ENCODE assay signal across 8 cellular contexts in genomic region chr7:73557397-73558257, GRCh38. TPM values are rescaled to one million over a fixed set of nuclear protein-coding genes. Genes with fewer than 3 reads are reported as not detected.
A peak's percentile ranks its signal among the peaks of the same experiment; 100 is the strongest.
DNase-seq lines count a peak whose midpoint lies in the region; ATAC-seq and TF ChIP-seq lines count a peak whose summit lies in the region.

TSS of gene BCL7B (minus strand) at chr7:73557690. CDS start at chr7:73557578, 112 bp downstream.

- no peak for TF ChIP-seq EP300 in esophagus muscularis mucosa (IDR thresholded peaks at IDR 0.05)

- 31% methylated on average over 11 of the region's 83 CpGs for WGBS in esophagus muscularis mucosa

- H3K4me3 ChIP-seq in CD4-positive, CD25-positive, alpha-beta regulatory T cell (ENCODE audit: low read depth, low read length), result peak within 1 kb of the TSS; percentile 88
- peak within 1 kb of the TSS; percentile 85 to 98 (median 88) for H3K4me3 ChIP-seq in esophagus muscularis mucosa
- H3K4me3 ChIP-seq in muscle layer of duodenum (ENCODE audit: low read depth in 1 of 2, low read length in 2 of 2), result peak within 1 kb of the TSS; percentile 74 to 94

- H3K27me3 ChIP-seq in CD4-positive, CD25-positive, alpha-beta regulatory T cell (ENCODE audit: control insufficient read depth, insufficient read depth, low read length), result no peaks in the 10 kb centered on the region
- H3K27me3 ChIP-seq in esophagus muscularis mucosa (no peaks in the 10 kb centered on the region), muscle layer of duodenum (ENCODE audit: low read depth, low read length) (no peaks in the 10 kb centered on the region)

- H3K36me3 ChIP-seq in CD4-positive, CD25-positive, alpha-beta regulatory T cell (ENCODE audit: control insufficient read depth, insufficient read depth, low read length), result peaks cover 11% of the 10 kb centered on the region
- H3K36me3 ChIP-seq in esophagus muscularis mucosa, result peaks cover 0 to 24% (median 19%) of the 10 kb centered on the region in 4 donors
- peaks cover 3% of the 10 kb centered on the region in 2 donors for H3K36me3 ChIP-seq in muscle layer of duodenum (ENCODE audit: control insufficient read depth in 1 of 2, insufficient read depth in 2 of 2, low read length in 2 of 2)

- TF ChIP-seq POLR2A in esophagus muscularis mucosa (IDR thresholded peaks at IDR 0.05; ENCODE audit: low read depth), result peak; percentile 46

- peaks cover 22% of the 10 kb centered on the region for H3K4me1 ChIP-seq in CD4-positive, CD25-positive, alpha-beta regulatory T cell (ENCODE audit: control insufficient read depth, insufficient read depth, low read length, poor library complexity, severe bottlenecking)
- peaks cover 21 to 38% (median 37%) of the 10 kb centered on the region in 4 donors for H3K4me1 ChIP-seq in esophagus muscularis mucosa
- H3K4me1 ChIP-seq in muscle layer of duodenum (ENCODE audit: control insufficient read depth in 1 of 2, insufficient read depth in 2 of 2, low read length in 2 of 2), result peaks cover 6 to 32% of the 10 kb centered on the region in 2 donors

- H3K9me3 Mint-ChIP-seq in CD4-positive, CD25-positive, alpha-beta regulatory T cell, result peaks cover 0 to 1% (median 0%) of the 10 kb centered on the region in 7 donors
- H3K9me3 Mint-ChIP-seq in activated T-cell treated with anti-CD3 and anti-CD28 coated beads, Interleukin-2, amount 50 U/mL, for 4 hours, result no peaks in the 10 kb centered on the region

- intact Hi-C loops in esophagus muscularis mucosa (cut with DNase I), result loop anchor here (2.0 to 5.0 kb wide), 2 partner anchors 19 to 35 kb away; partner anchors contain the start of gene BAZ1B

- peak within 1 kb of the TSS; percentile 94 to 100 (median 96) for H3K4me3 Mint-ChIP-seq in CD4-positive, CD25-positive, alpha-beta regulatory T cell
- H3K4me3 Mint-ChIP-seq in activated T-cell treated with anti-CD3 and anti-CD28 coated beads, Interleukin-2, amount 50 U/mL, for 4 hours, result peak within 1 kb of the TSS; percentile 92

- peak within 1 kb of the TSS; percentile 99 for H3K27ac ChIP-seq in CD4-positive, CD25-positive, alpha-beta regulatory T cell (ENCODE audit: insufficient read depth, low read length, poor library complexity, severe bottlenecking)
- H3K27ac ChIP-seq in esophagus muscularis mucosa (replicated peaks in 1 of 4), result peak within 1 kb of the TSS; percentile 99 to 100 (median 100)
- H3K27ac ChIP-seq in muscle layer of duodenum (ENCODE audit: low read length), result peak within 1 kb of the TSS; percentile 92

- H3K9me3 ChIP-seq in CD4-positive, CD25-positive, alpha-beta regulatory T cell (ENCODE audit: control insufficient read depth in 2 of 2, low read length in 2 of 2), result no peaks in the 10 kb centered on the region
- H3K9me3 ChIP-seq in esophagus muscularis mucosa (no peaks in the 10 kb centered on the region), muscle layer of duodenum (ENCODE audit: control insufficient read depth in 1 of 2, low read length in 2 of 2) (no peaks in the 10 kb centered on the region)

- TF ChIP-seq CTCF in esophagus muscularis mucosa (IDR thresholded peaks at IDR 0.05), result no peak

- peaks cover 4% of the 10 kb centered on the region for H3K27me3 Mint-ChIP-seq in CD4-positive, CD25-positive, alpha-beta regulatory T cell
- no peaks in the 10 kb centered on the region for H3K27me3 Mint-ChIP-seq in activated T-cell treated with anti-CD3 and anti-CD28 coated beads, Interleukin-2, amount 50 U/mL, for 4 hours (ENCODE audit: low read depth)

- H3K4me1 Mint-ChIP-seq in CD4-positive, CD25-positive, alpha-beta regulatory T cell, result peaks cover 19 to 36% (median 28%) of the 10 kb centered on the region in 4 donors
- peaks cover 30% of the 10 kb centered on the region for H3K4me1 Mint-ChIP-seq in activated T-cell treated with anti-CD3 and anti-CD28 coated beads, Interleukin-2, amount 50 U/mL, for 4 hours (ENCODE audit: low read depth)

- peak within 1 kb of the TSS; percentile 96 to 98 (median 97) for H3K27ac Mint-ChIP-seq in CD4-positive, CD25-positive, alpha-beta regulatory T cell

- peak; percentile 72 to 83 (median 81) for DNase-seq in CD4-positive, CD25-positive, alpha-beta regulatory T cell
- DNase-seq in OCI-M1 (lab: John Stamatoyannopoulos, UW) (peak; percentile 85), esophagus muscularis mucosa (ENCODE audit: extremely low spot score) (peak; percentile 92)
- DNase-seq in activated T-cell treated with anti-CD3 and anti-CD28 coated beads, Interleukin-2, amount 50 U/mL, for 4 hours, result peak; percentile 73
- peak; percentile 45 for DNase-seq in stimulated activated CD8-positive, alpha-beta memory T cell treated with anti-CD3 and anti-CD28 coated beads, Interleukin-7, amount 100 ng/mL, for 24 hours (ENCODE audit: low read depth)

- H3K36me3 Mint-ChIP-seq in CD4-positive, CD25-positive, alpha-beta regulatory T cell, result peaks cover 3% of the 10 kb centered on the region
- H3K36me3 Mint-ChIP-seq in activated T-cell treated with anti-CD3 and anti-CD28 coated beads, Interleukin-2, amount 50 U/mL, for 4 hours (ENCODE audit: insufficient read depth), result peaks cover 7% of the 10 kb centered on the region

- peak; percentile 48 to 56 for ATAC-seq in CD4-positive, CD25-positive, alpha-beta regulatory T cell (ENCODE audit: low read depth in 2 of 2)
- ATAC-seq in GM19324 (IDR thresholded peaks at IDR 0.05; ENCODE audit: low FRiP score, unreplicated experiment), result peak; percentile 68
- peak; percentile 28 for ATAC-seq in HG03469 (IDR thresholded peaks at IDR 0.05; ENCODE audit: unreplicated experiment)
- ATAC-seq in activated T-cell treated with anti-CD3 and anti-CD28 coated beads, Interleukin-2, amount 50 U/mL, for 4 hours, result peak; percentile 73 to 74

RNA-seq across cellular contexts. Expression of gene BCL7B, which starts in this region (rescaled TPM):
- total RNA-seq in CD4-positive, CD25-positive, alpha-beta regulatory T cell, result 126 TPM
- 100 to 1,000 TPM in 1 of 4 donors, 10 to 100 TPM in 3; 78.9 to 105 (median 89.7) TPM for polyA plus RNA-seq in CD4-positive, CD25-positive, alpha-beta regulatory T cell
- total RNA-seq in activated T-cell treated with anti-CD3 and anti-CD28 coated beads, Interleukin-2, amount 50 U/mL, for 4 hours, result 10 to 100 TPM; 74.8 to 76.3 (median 74.9) TPM
- 100 to 1,000 TPM; 107 to 131 (median 109) TPM for total RNA-seq in esophagus muscularis mucosa

Comparison
In these comparisons a context has a peak if more than half of its experiments do, and no peak if none do; other contexts are left out.
1. Peak in every context shown above with its lines: DNase-seq, ATAC-seq, H3K4me3 ChIP-seq and H3K27ac ChIP-seq.